Comparison of ENCODE assay signal across 28 cellular contexts in the genomic region with DNA sequence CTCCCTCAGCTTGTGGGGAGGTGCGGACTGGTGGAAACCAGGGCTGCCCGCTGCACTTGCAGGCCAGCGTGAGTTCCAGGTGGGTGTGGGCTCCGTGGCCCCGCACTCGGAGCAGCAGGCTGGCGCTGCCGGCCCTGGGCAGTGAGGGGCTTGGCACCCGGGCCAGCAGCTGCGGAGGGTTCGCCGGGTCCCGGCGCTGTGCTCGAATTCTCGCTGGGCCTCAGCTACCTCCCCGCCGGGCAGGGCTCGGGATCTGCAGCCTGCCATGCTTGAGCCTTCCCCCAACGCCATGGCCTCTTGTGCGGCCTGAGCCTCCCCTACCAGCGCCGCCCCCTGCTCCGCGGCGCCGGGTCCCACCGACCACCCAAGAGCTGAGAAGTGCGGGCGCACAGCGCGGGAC.
"Had no signal": no experiment of that assay in that cellular context is flagged by ENCODE, and none has a peak within 500 bp of the region (broad histone marks: within the 10 kb centered on the region; RNA-seq: fewer than 3 reads in every experiment).

No MANE protein-coding gene starts in this region.

- ATAC-seq: stimulated activated effector memory CD8-positive, alpha-beta T cell treated with anti-CD3 and anti-CD28 coated beads, Interleukin-12 subunit alpha, Interleukin-12 subunit beta, amount 100 ng/mL, for 72 hours; stimulated activated memory B cell treated with anti-CD40 and anti-IgM and Interleukin-4, amounts not matched to agents 10 μg/mL and 1 μg/mL and 100 μg/mL, for 72 hours; stimulated activated naive B cell treated with anti-CD40 and anti-IgM and Interleukin-4, amounts not matched to agents 10 μg/mL and 1 μg/mL and 100 μg/mL, for 72 hours; stimulated activated naive CD8-positive, alpha-beta T cell treated with anti-CD3 and anti-CD28 coated beads, Interleukin-15, amount 100 ng/mL, for 72 hours; stimulated activated naive CD8-positive, alpha-beta T cell treated with anti-CD3 and anti-CD28 coated beads, Interleukin-15, Interleukin-2, amounts not matched to agents 100 U/mL and 50 U/mL, for 24 hours; upper lobe of right lung had no signal

- H3K27me3 ChIP-seq: testis, upper lobe of left lung, upper lobe of right lung, uterus, vagina had no signal

- H3K27ac Mint-ChIP-seq: stimulated activated effector memory CD8-positive, alpha-beta T cell treated with anti-CD3 and anti-CD28 coated beads, Interleukin-12 subunit alpha, Interleukin-12 subunit beta, amount 100 ng/mL, for 72 hours; stimulated activated memory B cell treated with anti-CD40 and anti-IgM and Interleukin-4, amounts not matched to agents 10 μg/mL and 1 μg/mL and 100 μg/mL, for 72 hours; stimulated activated naive B cell treated with anti-CD40 and anti-IgM and Interleukin-4, amounts not matched to agents 10 μg/mL and 1 μg/mL and 100 μg/mL, for 72 hours; stimulated activated naive CD8-positive, alpha-beta T cell treated with anti-CD3 and anti-CD28 coated beads, Interleukin-15, amount 100 ng/mL, for 72 hours; stimulated activated naive CD8-positive, alpha-beta T cell treated with anti-CD3 and anti-CD28 coated beads, Interleukin-15, Interleukin-2, amounts not matched to agents 100 ng/mL and 50 ng/mL, for 24 hours; type B pancreatic cell had no signal

- FAIRE-seq: urothelium cell line had no signal

- H3K9me3 Mint-ChIP-seq: type B pancreatic cell had no signal

- H3K36me3 Mint-ChIP-seq: type B pancreatic cell had no signal

- H3K36me3 ChIP-seq: stomach, suprapubic skin, thoracic aorta, tibial artery, tibial nerve, transverse colon, upper lobe of left lung, upper lobe of right lung, uterus, vagina had no signal

- H3K4me3 Mint-ChIP-seq: stimulated activated effector memory CD8-positive, alpha-beta T cell treated with anti-CD3 and anti-CD28 coated beads, Interleukin-12 subunit alpha, Interleukin-12 subunit beta, amount 100 ng/mL, for 72 hours; stimulated activated memory B cell treated with anti-CD40 and anti-IgM and Interleukin-4, amounts not matched to agents 10 μg/mL and 1 μg/mL and 100 μg/mL, for 72 hours; stimulated activated naive B cell treated with anti-CD40 and anti-IgM and Interleukin-4, amounts not matched to agents 10 μg/mL and 1 μg/mL and 100 μg/mL, for 72 hours; stimulated activated naive CD8-positive, alpha-beta T cell treated with anti-CD3 and anti-CD28 coated beads, Interleukin-15, amount 100 ng/mL, for 72 hours; stimulated activated naive CD8-positive, alpha-beta T cell treated with anti-CD3 and anti-CD28 coated beads, Interleukin-15, Interleukin-2, amounts not matched to agents 100 ng/mL and 50 ng/mL, for 24 hours; type B pancreatic cell had no signal

- H3K4me1 ChIP-seq: stomach, suprapubic skin, testis, tibial artery, tibial nerve, transverse colon, upper lobe of right lung, uterus, vagina had no signal

- H3K27ac ChIP-seq: stomach, suprapubic skin, testis, thoracic aorta, tibial artery, tibial nerve, transverse colon, upper lobe of left lung, upper lobe of right lung, uterus, vagina had no signal

- H3K9me3 ChIP-seq: suprapubic skin, testis, thoracic aorta, tibial artery, transverse colon, upper lobe of right lung, uterus, vagina had no signal

- DNase-seq: stimulated activated CD4-positive, alpha-beta T cell treated with anti-CD3 and anti-CD28 coated beads, Interleukin-2, amount 100 ng/mL, for 48 hours; stimulated activated CD4-positive, alpha-beta T cell treated with anti-CD3 and anti-CD28 coated beads, Interleukin-4, amount 100 ng/mL, for 1 hour; stimulated activated CD4-positive, alpha-beta T cell treated with anti-CD3 and anti-CD28 coated beads, Interleukin-4, amount 100 ng/mL, for 24 hours; stimulated activated CD4-positive, alpha-beta T cell treated with anti-CD3 and anti-CD28 coated beads, Interleukin-4, amount 100 ng/mL, for 4 hours; stimulated activated CD8-positive, alpha-beta memory T cell treated with anti-CD3 and anti-CD28 coated beads, Interleukin-4, amount 100 ng/mL, for 48 hours; stimulated activated naive B cell treated with anti-CD40 and anti-IgM and Interleukin-4, amounts not matched to agents 10 μg/mL and 1 μg/mL and 100 μg/mL, for 72 hours; stimulated activated naive CD4-positive, alpha-beta T cell; stimulated activated naive CD4-positive, alpha-beta T cell treated with Interleukin-2 at 50 U/mL for 16 hours; stimulated activated naive CD8-positive, alpha-beta T cell treated with anti-CD3 and anti-CD28 coated beads, Interleukin-15, amount 100 ng/mL, for 72 hours; stimulated activated naive CD8-positive, alpha-beta T cell treated with anti-CD3 and anti-CD28 coated beads, Interleukin-15, Interleukin-2, amounts not matched to agents 100 U/mL and 50 U/mL, for 24 hours; stomach; substantia nigra; testis; tibial artery; transverse colon; trophoblast cell; upper lobe of right lung; uterus had no signal

- H3K27me3 Mint-ChIP-seq: stimulated activated naive CD8-positive, alpha-beta T cell treated with anti-CD3 and anti-CD28 coated beads, Interleukin-15, amount 100 ng/mL, for 72 hours; stimulated activated naive CD8-positive, alpha-beta T cell treated with anti-CD3 and anti-CD28 coated beads, Interleukin-15, Interleukin-2, amounts not matched to agents 100 ng/mL and 50 ng/mL, for 24 hours; type B pancreatic cell had no signal

- H3K4me3 ChIP-seq: stomach, suprapubic skin, testis, thoracic aorta, tibial artery, tibial nerve, transverse colon, upper lobe of left lung, upper lobe of right lung, uterus, vagina had no signal
